ENCODE assay signal across 1 cellular context in genomic region chr15:48877630-48878595, GRCh38.
TF ChIP-seq lines count a peak whose summit lies in the region.

A gene with protein sequence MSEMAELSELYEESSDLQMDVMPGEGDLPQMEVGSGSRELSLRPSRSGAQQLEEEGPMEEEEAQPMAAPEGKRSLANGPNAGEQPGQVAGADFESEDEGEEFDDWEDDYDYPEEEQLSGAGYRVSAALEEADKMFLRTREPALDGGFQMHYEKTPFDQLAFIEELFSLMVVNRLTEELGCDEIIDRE (plus strand): TSS chr15:48878134. CDS start chr15:48878177, 43 bp downstream.

TF ChIP-seq in K562, 482 proteins besides CTCF, POLR2A, EP300 and RAD21 (continued from another document and continues in another):
- no peak for TF ChIP-seq ZNF407 (IDR thresholded peaks at IDR 0.05; ENCODE audit: low read depth)
- TF ChIP-seq NCOA1 (IDR thresholded peaks at IDR 0.05; ENCODE audit: low read depth) = no peak
- no peak for TF ChIP-seq ZC3H4 (CRISPR knock-in tag; IDR thresholded peaks at IDR 0.05; ENCODE audit: borderline replicate concordance)
- TF ChIP-seq, protein P1, sequence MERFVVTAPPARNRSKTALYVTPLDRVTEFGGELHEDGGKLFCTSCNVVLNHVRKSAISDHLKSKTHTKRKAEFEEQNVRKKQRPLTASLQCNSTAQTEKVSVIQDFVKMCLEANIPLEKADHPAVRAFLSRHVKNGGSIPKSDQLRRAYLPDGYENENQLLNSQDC (CRISPR knock-in tag; IDR thresholded peaks at IDR 0.05) = no peak
- TF ChIP-seq CBX3 (IDR thresholded peaks at IDR 0.05; ENCODE audit: borderline replicate concordance in 1 of 2, low read length in 2 of 2) = 0 out of 3 replicates have a peak, but pooled peaks of 1 of the 2 experiments have one; percentile 55
- TF ChIP-seq POLR2AphosphoS2 (IDR thresholded peaks at IDR 0.05; ENCODE audit: low read length) = peak; percentile 75; the same call in 1 of the 2 replicates
- TF ChIP-seq NFE2 (IDR thresholded peaks at IDR 0.05; ENCODE audit: low read depth) = no peak
- no peak for TF ChIP-seq PKNOX1 (IDR thresholded peaks at IDR 0.05)
- no peak for TF ChIP-seq DNMT1 (IDR thresholded peaks at IDR 0.05)
- no peak for TF ChIP-seq NR2C1 (IDR thresholded peaks at IDR 0.05)
- no peak for TF ChIP-seq NR2C1 (tag; IDR thresholded peaks at IDR 0.05)
- TF ChIP-seq HINFP (tag; conservative IDR thresholded peaks at IDR 0.05; ENCODE audit: low read depth) = no peak
- TF ChIP-seq MYNN (IDR thresholded peaks at IDR 0.05) = no peak
- no peak for TF ChIP-seq MYNN (CRISPR knock-in tag; IDR thresholded peaks at IDR 0.05)
- TF ChIP-seq, protein P2, sequence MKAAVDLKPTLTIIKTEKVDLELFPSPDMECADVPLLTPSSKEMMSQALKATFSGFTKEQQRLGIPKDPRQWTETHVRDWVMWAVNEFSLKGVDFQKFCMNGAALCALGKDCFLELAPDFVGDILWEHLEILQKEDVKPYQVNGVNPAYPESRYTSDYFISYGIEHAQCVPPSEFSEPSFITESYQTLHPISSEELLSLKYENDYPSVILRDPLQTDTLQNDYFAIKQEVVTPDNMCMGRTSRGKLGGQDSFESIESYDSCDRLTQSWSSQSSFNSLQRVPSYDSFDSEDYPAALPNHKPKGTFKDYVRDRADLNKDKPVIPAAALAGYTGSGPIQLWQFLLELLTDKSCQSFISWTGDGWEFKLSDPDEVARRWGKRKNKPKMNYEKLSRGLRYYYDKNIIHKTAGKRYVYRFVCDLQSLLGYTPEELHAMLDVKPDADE (conservative IDR thresholded peaks at IDR 0.05; ENCODE audit: control insufficient read depth, low read depth, low read length) = no peak; the same call in 1 of the 2 replicates
- peak; percentile 90 for TF ChIP-seq HNRNPLL (IDR thresholded peaks at IDR 0.05; ENCODE audit: low read depth, low read length, poor library complexity, severe bottlenecking)
- TF ChIP-seq RBFOX2 (IDR thresholded peaks at IDR 0.05; ENCODE audit: low read depth, low read length) = peak; percentile 96
- TF ChIP-seq TEAD4 (IDR thresholded peaks at IDR 0.05; ENCODE audit: low read length) = no peak
- no peak for TF ChIP-seq TEAD4 (CRISPR knock-in tag; IDR thresholded peaks at IDR 0.05; ENCODE audit: borderline replicate concordance)
- TF ChIP-seq POLR2B (IDR thresholded peaks at IDR 0.05; ENCODE audit: low read depth, partially characterized antibody) = peak; percentile 94
- no peak for TF ChIP-seq RHOXF2B (CRISPR knock-in tag; conservative IDR thresholded peaks at IDR 0.05)
- TF ChIP-seq MYBL2 (IDR thresholded peaks at IDR 0.05; ENCODE audit: low read depth) = peak; percentile 71
- TF ChIP-seq MYBL2 (CRISPR knock-in tag; IDR thresholded peaks at IDR 0.05; ENCODE audit: borderline replicate concordance) = no peak
- no peak for TF ChIP-seq NFYB (IDR thresholded peaks at IDR 0.05; ENCODE audit: extremely low read depth, insufficient read length)
- TF ChIP-seq SMAD2 (IDR thresholded peaks at IDR 0.05; ENCODE audit: low read depth, low read length) = no peak
- 0 out of 2 replicates have a peak, but pooled peaks have one; percentile 25 for TF ChIP-seq KAT8 (IDR thresholded peaks at IDR 0.05; ENCODE audit: low read depth)
- no peak for TF ChIP-seq ZBTB26 (CRISPR knock-in tag; IDR thresholded peaks at IDR 0.05)
- no peak for TF ChIP-seq IRF1 (CRISPR knock-in tag; IDR thresholded peaks at IDR 0.05; ENCODE audit: borderline replicate concordance)
- no peak for TF ChIP-seq KLF10 (CRISPR knock-in tag; IDR thresholded peaks at IDR 0.05)
- no peak for TF ChIP-seq BCL6 (CRISPR knock-in tag; IDR thresholded peaks at IDR 0.05)
- TF ChIP-seq ARID3A (IDR thresholded peaks at IDR 0.05; ENCODE audit: borderline replicate concordance, low read depth, low read length) = no peak
- peak; percentile 80 for TF ChIP-seq EHMT2 (IDR thresholded peaks at IDR 0.05)
- no peak for TF ChIP-seq ARID3B (CRISPR knock-in tag; IDR thresholded peaks at IDR 0.05; ENCODE audit: borderline replicate concordance)
- TF ChIP-seq, protein P3, sequence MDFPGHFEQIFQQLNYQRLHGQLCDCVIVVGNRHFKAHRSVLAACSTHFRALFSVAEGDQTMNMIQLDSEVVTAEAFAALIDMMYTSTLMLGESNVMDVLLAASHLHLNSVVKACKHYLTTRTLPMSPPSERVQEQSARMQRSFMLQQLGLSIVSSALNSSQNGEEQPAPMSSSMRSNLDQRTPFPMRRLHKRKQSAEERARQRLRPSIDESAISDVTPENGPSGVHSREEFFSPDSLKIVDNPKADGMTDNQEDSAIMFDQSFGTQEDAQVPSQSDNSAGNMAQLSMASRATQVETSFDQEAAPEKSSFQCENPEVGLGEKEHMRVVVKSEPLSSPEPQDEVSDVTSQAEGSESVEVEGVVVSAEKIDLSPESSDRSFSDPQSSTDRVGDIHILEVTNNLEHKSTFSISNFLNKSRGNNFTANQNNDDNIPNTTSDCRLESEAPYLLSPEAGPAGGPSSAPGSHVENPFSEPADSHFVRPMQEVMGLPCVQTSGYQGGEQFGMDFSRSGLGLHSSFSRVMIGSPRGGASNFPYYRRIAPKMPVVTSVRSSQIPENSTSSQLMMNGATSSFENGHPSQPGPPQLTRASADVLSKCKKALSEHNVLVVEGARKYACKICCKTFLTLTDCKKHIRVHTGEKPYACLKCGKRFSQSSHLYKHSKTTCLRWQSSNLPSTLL (IDR thresholded peaks at IDR 0.05) = no peak
- TF ChIP-seq, protein P4, sequence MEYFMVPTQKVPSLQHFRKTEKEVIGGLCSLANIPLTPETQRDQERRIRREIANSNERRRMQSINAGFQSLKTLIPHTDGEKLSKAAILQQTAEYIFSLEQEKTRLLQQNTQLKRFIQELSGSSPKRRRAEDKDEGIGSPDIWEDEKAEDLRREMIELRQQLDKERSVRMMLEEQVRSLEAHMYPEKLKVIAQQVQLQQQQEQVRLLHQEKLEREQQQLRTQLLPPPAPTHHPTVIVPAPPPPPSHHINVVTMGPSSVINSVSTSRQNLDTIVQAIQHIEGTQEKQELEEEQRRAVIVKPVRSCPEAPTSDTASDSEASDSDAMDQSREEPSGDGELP (CRISPR knock-in tag; IDR thresholded peaks at IDR 0.05; ENCODE audit: borderline replicate concordance) = peak; percentile 77; the same call in 1 of the 2 replicates
